In genomic region chr7:116776610-116777289, GRCh38 we compare ENCODE assay signal across 9 cellular contexts.
DNase-seq lines count a peak whose midpoint lies in the region; ATAC-seq, FAIRE-seq and TF ChIP-seq lines count a peak whose summit lies in the region.
"Had no signal": no experiment of that assay in that cellular context is flagged by ENCODE, and none has a peak within 500 bp of the region (broad histone marks: within the 10 kb centered on the region; RNA-seq: fewer than 3 reads in every experiment).

No MANE protein-coding gene starts in this region.

- 62 to 70% methylated on average over 3 of the region's 3 CpGs for WGBS in pancreas, 2 donors

- ATAC-seq in GM18868 (IDR thresholded peaks at IDR 0.05; ENCODE audit: unreplicated experiment) (peak; percentile 46), HG02981 (IDR thresholded peaks at IDR 0.05; ENCODE audit: unreplicated experiment) (peak; percentile 69), pancreas (peak; percentile 66 to 85 (median 70))

- no peaks in the 10 kb centered on the region for H3K9me3 Mint-ChIP-seq in T-helper 2 cell treated with Interferon-gamma antibody and Interleukin-4, amounts not matched to agents 5 μg/mL and 100 μg/mL, for 36 hours
- H3K9me3 Mint-ChIP-seq: naive B cell had no signal

- no peak overlapping the region for H3K27ac Mint-ChIP-seq in T-helper 2 cell treated with Interferon-gamma antibody and Interleukin-4, amounts not matched to agents 5 μg/mL and 100 μg/mL, for 36 hours
- H3K27ac Mint-ChIP-seq: naive B cell had no signal

- H3K27ac ChIP-seq in pancreas, result peak overlapping the region in 2 of 4 donors; percentile 65 to 71

- H3K36me3 ChIP-seq in pancreas, result no peaks in the 10 kb centered on the region

- H3K36me3 Mint-ChIP-seq in T-helper 2 cell treated with Interferon-gamma antibody and Interleukin-4, amounts not matched to agents 5 μg/mL and 100 μg/mL, for 36 hours (ENCODE audit: low read depth), result no peaks in the 10 kb centered on the region
- H3K36me3 Mint-ChIP-seq: naive B cell had no signal

- peaks cover 37 to 61% (median 53%) of the 10 kb centered on the region in 3 donors for H3K4me1 ChIP-seq in pancreas

- intact Hi-C loops in pancreas (cut with DNase I), result no loop called here

- H3K27me3 ChIP-seq in pancreas, result no peaks in the 10 kb centered on the region

- DNase-seq in astrocyte of the hippocampus (ENCODE audit: low read depth, low spot score) (peak; percentile 96), pancreas (peak in 3 of 6 donors; percentile 28 to 58 (median 56)), 8988T (no peak), activated gamma-delta T cell treated with Interleukin-2 at 50 U/mL for 16 hours (no peak)
- DNase-seq in activated CD8-positive, alpha-beta memory T cell treated with anti-CD3 and anti-CD28 coated beads, Interleukin-2, amount 50 U/mL, for 48 hours, result no peak
- DNase-seq in T-helper 2 cell treated with Interferon-gamma antibody and Interleukin-4, amounts not matched to agents 5 μg/mL and 100 μg/mL, for 36 hours (ENCODE audit: low spot score), result no peak
- DNase-seq: naive B cell had no signal

- peaks cover 12% of the 10 kb centered on the region for H3K27me3 Mint-ChIP-seq in T-helper 2 cell treated with Interferon-gamma antibody and Interleukin-4, amounts not matched to agents 5 μg/mL and 100 μg/mL, for 36 hours (ENCODE audit: low read depth)

- no peak overlapping the region for H3K4me3 Mint-ChIP-seq in T-helper 2 cell treated with Interferon-gamma antibody and Interleukin-4, amounts not matched to agents 5 μg/mL and 100 μg/mL, for 36 hours
- H3K4me3 Mint-ChIP-seq: naive B cell had no signal

- TF ChIP-seq CTCF in pancreas (IDR thresholded peaks at IDR 0.05), result no peak

- H3K4me3 ChIP-seq in pancreas, result no peak overlapping the region

- no peaks in the 10 kb centered on the region for H3K4me1 Mint-ChIP-seq in T-helper 2 cell treated with Interferon-gamma antibody and Interleukin-4, amounts not matched to agents 5 μg/mL and 100 μg/mL, for 36 hours (ENCODE audit: low read depth)
- H3K4me1 Mint-ChIP-seq: naive B cell had no signal

- no peaks in the 10 kb centered on the region for H3K9me3 ChIP-seq in pancreas

- FAIRE-seq in pancreas (lab: Jason Lieb, UNC), result no peak
